In the genomic region with DNA sequence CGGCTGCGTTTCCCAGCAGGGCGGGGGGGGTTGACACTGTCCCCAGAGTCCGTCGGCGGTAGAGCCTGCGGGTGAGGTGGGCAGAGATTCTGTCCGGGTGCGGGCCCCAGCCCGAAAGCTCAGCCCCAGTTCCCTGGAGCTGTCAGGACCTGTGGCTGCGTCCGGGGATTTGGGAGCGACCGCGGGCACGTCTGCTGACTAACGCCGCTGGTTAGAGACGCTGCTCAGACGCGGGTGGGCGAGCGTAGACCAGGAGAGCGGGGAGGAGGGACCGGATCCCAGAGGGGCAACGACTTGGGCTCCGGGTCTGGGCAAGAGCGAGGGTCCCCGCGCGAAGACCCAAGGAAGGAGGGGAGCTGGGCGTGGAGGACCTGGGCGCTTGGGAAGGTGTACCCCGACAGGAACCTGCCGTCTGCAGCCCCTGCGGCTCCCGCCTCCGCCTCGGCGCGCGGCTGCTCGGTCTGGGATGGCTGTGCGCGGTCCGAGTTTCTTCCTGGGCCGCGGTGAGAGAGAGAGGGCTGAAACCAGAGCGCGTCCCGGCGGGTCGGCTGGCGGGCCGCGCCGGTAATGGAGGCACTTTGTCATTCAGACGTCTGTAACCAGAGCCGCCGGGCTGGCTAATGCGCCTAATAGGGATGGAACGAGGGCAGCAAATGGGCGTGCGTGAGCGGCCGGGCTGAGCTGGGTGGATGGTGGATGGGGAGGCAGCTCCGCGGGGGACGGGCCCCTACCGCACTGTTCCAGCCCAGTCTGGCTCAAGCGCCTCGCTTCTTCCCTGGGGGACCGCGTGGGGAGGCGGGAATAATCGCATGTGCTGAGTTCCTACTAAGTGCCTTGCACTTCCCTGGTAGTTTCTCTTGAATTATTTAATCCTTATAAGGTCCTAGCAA, we compare ENCODE assay signal across 8 cellular contexts. TPM values are rescaled to one million over a fixed set of nuclear protein-coding genes. Genes with fewer than 3 reads are reported as not detected.
A peak's percentile ranks its signal among the peaks of the same experiment; 100 is the strongest.
DNase-seq lines count a peak whose midpoint lies in the region; ATAC-seq and TF ChIP-seq lines count a peak whose summit lies in the region.

No MANE protein-coding gene starts in this region.

- TF ChIP-seq CTCF in SK-N-SH (IDR thresholded peaks at IDR 0.05) (no peak), mesothelial cell of epicardium (IDR thresholded peaks at IDR 0.05; ENCODE audit: unreplicated experiment) (no peak), upper lobe of right lung (IDR thresholded peaks at IDR 0.05) (no peak)

- peak overlapping the region; percentile 70 for H3K4me3 Mint-ChIP-seq in mesothelial cell of epicardium

- H2AFZ ChIP-seq in SK-N-SH (ENCODE audit: low read depth) = peak overlapping the region; percentile 41; the same call in 1 of the 2 replicates

- H3K27me3 Mint-ChIP-seq in mesothelial cell of epicardium (ENCODE audit: low read depth) = peaks cover 69% of the 10 kb centered on the region

- H3K9me2 ChIP-seq in SK-N-SH = no peaks in the 10 kb centered on the region

- H3K27ac Mint-ChIP-seq in mesothelial cell of epicardium = no peak overlapping the region

- H3K9ac ChIP-seq in HUES6 (ENCODE audit: low read length) = peak overlapping the region; percentile 56
- H3K9ac ChIP-seq in SK-N-SH = no peak overlapping the region

- DNase-seq in SK-N-SH = peak; percentile 84
- DNase-seq in mesothelial cell of epicardium (ENCODE audit: low spot score in 2 of 2, unreplicated experiment in 2 of 2) = peak; percentile 45 to 70
- DNase-seq in upper lobe of right lung = no peak
- no peak for DNase-seq in Kasumi-1 (lab: John Stamatoyannopoulos, UW)

- CTCF ChIA-PET in SK-N-SH (lab: Yijun Ruan, JAX) = interaction anchor here (0.7 to 28.6 kb wide), 44 partner anchors 14 to 310 kb away, joined by 3 to 499 read pairs (median 8); partner anchors contain the start of genes PHB1 and SLC35B1

- H3K4me1 ChIP-seq in HUES6 (ENCODE audit: control insufficient read depth, insufficient read depth, low read length) (peaks cover 38% of the 10 kb centered on the region), SK-N-SH (ENCODE audit: control insufficient read depth in 1 of 2, insufficient read depth in 2 of 2, low read depth in 1 of 2, low read length in 1 of 2) (peaks cover 5 to 42% of the 10 kb centered on the region in 2 experiments; a peak in 2 of 4 replicates), ectodermal cell (ENCODE audit: control insufficient read depth, insufficient read depth, low read length) (peaks cover 8% of the 10 kb centered on the region), upper lobe of right lung (peaks cover 31% of the 10 kb centered on the region)

- no peak overlapping the region for H3K27ac ChIP-seq in HUES6 (ENCODE audit: low read depth, low read length)
- H3K27ac ChIP-seq in SK-N-SH (ENCODE audit: low read depth in 2 of 2, low read length in 1 of 2) = no peak overlapping the region
- H3K27ac ChIP-seq in ectodermal cell (ENCODE audit: insufficient read depth, low read depth, low read length, poor library complexity, severe bottlenecking) = no peak overlapping the region
- H3K27ac ChIP-seq in upper lobe of right lung = no peak overlapping the region

- H3K4me3 ChIP-seq in HUES6 (ENCODE audit: low read depth, low read length) (peak overlapping the region; percentile 83), SK-N-SH (ENCODE audit: low read depth in 2 of 2, low read length in 1 of 2) (peak overlapping the region; percentile 54 to 63), ectodermal cell (ENCODE audit: insufficient read depth, low read depth, low read length) (peak overlapping the region; percentile 61), upper lobe of right lung (peak overlapping the region; percentile 37)

- 0 out of 2 replicates have a peak, but pooled peaks have one; percentile 5 for TF ChIP-seq RAD21 in SK-N-SH (IDR thresholded peaks at IDR 0.05; ENCODE audit: low read length)

- H3K27me3 ChIP-seq in HUES6 (ENCODE audit: control insufficient read depth, insufficient read depth, low read length) = peaks cover 59% of the 10 kb centered on the region
- peaks cover 81% of the 10 kb centered on the region for H3K27me3 ChIP-seq in SK-N-SH (ENCODE audit: insufficient read depth)
- peaks cover 56% of the 10 kb centered on the region for H3K27me3 ChIP-seq in ectodermal cell (ENCODE audit: control insufficient read depth, insufficient read depth, low read length, poor library complexity, severe bottlenecking)
- H3K27me3 ChIP-seq in upper lobe of right lung = peaks cover 66% of the 10 kb centered on the region

- POLR2A ChIA-PET in SK-N-SH (lab: Yijun Ruan, JAX) = interaction anchor here (0.8 to 2.5 kb wide), 2 partner anchors 10 to 26 kb away, joined by 3 to 12 read pairs; no protein-coding TSS in a partner anchor

- WGBS in SK-N-SH (ENCODE audit: low lambda C conversion rate) = 9% methylated on average over 75 of the region's 76 CpGs
- 1% methylated on average over 75 to 76 of the region's 76 CpGs for WGBS in ectodermal cell, 2 experiments

- TF ChIP-seq EP300 in SK-N-SH (IDR thresholded peaks at IDR 0.05; ENCODE audit: borderline replicate concordance in 1 of 2, low read depth in 1 of 2, low read length in 1 of 2) = no peak

- H3K36me3 ChIP-seq in HUES6 (ENCODE audit: control insufficient read depth, insufficient read depth, low read length) (no peaks in the 10 kb centered on the region), SK-N-SH (replicated peaks in 1 of 2; ENCODE audit: control insufficient read depth in 1 of 2, insufficient read depth in 2 of 2, low read length in 1 of 2) (no peaks in the 10 kb centered on the region), ectodermal cell (ENCODE audit: control insufficient read depth, insufficient read depth, low read length) (no peaks in the 10 kb centered on the region), upper lobe of right lung (no peaks in the 10 kb centered on the region)

- H3F3A ChIP-seq in SK-N-SH (replicated peaks; ENCODE audit: insufficient read depth) = peaks cover 6% of the 10 kb centered on the region

- no peaks in the 10 kb centered on the region for H3K9me3 Mint-ChIP-seq in mesothelial cell of epicardium

- H3K36me3 Mint-ChIP-seq in mesothelial cell of epicardium = no peaks in the 10 kb centered on the region

- no peaks in the 10 kb centered on the region for H3K79me2 ChIP-seq in SK-N-SH (ENCODE audit: insufficient read depth)

- H3K9me3 ChIP-seq in HUES6 (ENCODE audit: control insufficient read depth, insufficient read depth, low read depth, low read length) (no peaks in the 10 kb centered on the region), SK-N-SH (no peaks in the 10 kb centered on the region), ectodermal cell (ENCODE audit: control insufficient read depth, low read length) (no peaks in the 10 kb centered on the region), upper lobe of right lung (no peaks in the 10 kb centered on the region)

- intact Hi-C loops in upper lobe of right lung (cut with DNase I) = loop anchor here (10.0 kb wide), 1 partner anchor 47 kb away; no protein-coding TSS in a partner anchor

- H4K20me1 ChIP-seq in SK-N-SH (ENCODE audit: insufficient read depth) = no peaks in the 10 kb centered on the region

- H3K4me2 ChIP-seq in SK-N-SH = peak overlapping the region; percentile 93

- H3K4me1 Mint-ChIP-seq in mesothelial cell of epicardium = peaks cover 36% of the 10 kb centered on the region

- peak; percentile 2 for ATAC-seq in upper lobe of right lung
- no peak for ATAC-seq in GM21423 (IDR thresholded peaks at IDR 0.05; ENCODE audit: unreplicated experiment)
- no peak for ATAC-seq in GM21526 (IDR thresholded peaks at IDR 0.05; ENCODE audit: low FRiP score, unreplicated experiment)

TF ChIP-seq in SK-N-SH, 30 proteins besides CTCF, POLR2A, EP300 and RAD21:
- TF ChIP-seq, protein P1, sequence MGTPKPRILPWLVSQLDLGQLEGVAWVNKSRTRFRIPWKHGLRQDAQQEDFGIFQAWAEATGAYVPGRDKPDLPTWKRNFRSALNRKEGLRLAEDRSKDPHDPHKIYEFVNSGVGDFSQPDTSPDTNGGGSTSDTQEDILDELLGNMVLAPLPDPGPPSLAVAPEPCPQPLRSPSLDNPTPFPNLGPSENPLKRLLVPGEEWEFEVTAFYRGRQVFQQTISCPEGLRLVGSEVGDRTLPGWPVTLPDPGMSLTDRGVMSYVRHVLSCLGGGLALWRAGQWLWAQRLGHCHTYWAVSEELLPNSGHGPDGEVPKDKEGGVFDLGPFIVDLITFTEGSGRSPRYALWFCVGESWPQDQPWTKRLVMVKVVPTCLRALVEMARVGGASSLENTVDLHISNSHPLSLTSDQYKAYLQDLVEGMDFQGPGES (IDR thresholded peaks at IDR 0.05; ENCODE audit: low read depth, low read length) = no peak
- TF ChIP-seq SMC3 (IDR thresholded peaks at IDR 0.05; ENCODE audit: low read depth, low read length) = peak; percentile 3; the same call in 1 of the 2 replicates
- TF ChIP-seq NFIC (IDR thresholded peaks at IDR 0.05; ENCODE audit: borderline replicate concordance) = no peak
- no peak for TF ChIP-seq FOXM1 (IDR thresholded peaks at IDR 0.05; ENCODE audit: low read depth)
- TF ChIP-seq, protein P2, sequence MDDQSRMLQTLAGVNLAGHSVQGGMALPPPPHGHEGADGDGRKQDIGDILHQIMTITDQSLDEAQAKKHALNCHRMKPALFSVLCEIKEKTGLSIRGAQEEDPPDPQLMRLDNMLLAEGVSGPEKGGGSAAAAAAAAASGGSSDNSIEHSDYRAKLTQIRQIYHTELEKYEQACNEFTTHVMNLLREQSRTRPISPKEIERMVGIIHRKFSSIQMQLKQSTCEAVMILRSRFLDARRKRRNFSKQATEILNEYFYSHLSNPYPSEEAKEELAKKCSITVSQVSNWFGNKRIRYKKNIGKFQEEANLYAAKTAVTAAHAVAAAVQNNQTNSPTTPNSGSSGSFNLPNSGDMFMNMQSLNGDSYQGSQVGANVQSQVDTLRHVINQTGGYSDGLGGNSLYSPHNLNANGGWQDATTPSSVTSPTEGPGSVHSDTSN (IDR thresholded peaks at IDR 0.05) = peak; percentile 64

RNA-seq across cellular contexts. Expression of gene NGFR, which starts 2.3 kb away (rescaled TPM):
- polyA plus RNA-seq in SK-N-SH (2012; rRNA removed) = 0.44 and 0.76 TPM in 2 replicates
- 0.37 and 0.59 TPM in 2 replicates for polyA plus RNA-seq in SK-N-SH (2012; cell fraction: cytosol; rRNA removed)
- polyA plus RNA-seq in SK-N-SH (2012; cell fraction: nucleus; rRNA removed) = 0.52 and 0.66 TPM in 2 replicates
- 33.1 TPM for polyA plus RNA-seq in ectodermal cell (2013, experiment 1 of 4)
- 38.7 TPM for polyA plus RNA-seq in ectodermal cell (2013, experiment 2 of 4)
- polyA plus RNA-seq in ectodermal cell (2013, experiment 3 of 4) = 33.9 TPM
- 37.2 TPM for polyA plus RNA-seq in ectodermal cell (2013, experiment 4 of 4)
- total RNA-seq in mesothelial cell of epicardium = 14.7 to 16.1 TPM (median 14.9 TPM) in 3 replicates
- total RNA-seq in upper lobe of right lung = 0.78 TPM

Comparison
In these comparisons a context has a peak if more than half of its experiments do, and no peak if none do; other contexts are left out.
1. DNase-seq: peak in SK-N-SH (single experiment) and mesothelial cell of epicardium (2 of 2); none in upper lobe of right lung (single experiment) and Kasumi-1 (0 of 2).
2. Peak in every context shown above with its lines, with median percentiles within 50 percentile points of each other: H3K4me3 ChIP-seq.